In genomic region chr17:1554751-1555617, GRCh38 we compare ENCODE assay signal across 3 cellular contexts.
A peak's percentile ranks its signal among the peaks of the same experiment; 100 is the strongest.
TF ChIP-seq lines count a peak whose summit lies in the region.

No MANE protein-coding gene starts in this region.

TF ChIP-seq in WTC11, 78 proteins besides CTCF, POLR2A, EP300 and RAD21:
- TF ChIP-seq CREB1 (CRISPR knock-in tag; IDR thresholded peaks at IDR 0.05) (no peak), HMGA2 (CRISPR knock-in tag; IDR thresholded peaks at IDR 0.05) (no peak), JUN (CRISPR knock-in tag; IDR thresholded peaks at IDR 0.05) (no peak), ELF4 (CRISPR knock-in tag; IDR thresholded peaks at IDR 0.05; ENCODE audit: low read depth) (no peak), ZNF671 (CRISPR knock-in tag; IDR thresholded peaks at IDR 0.05) (no peak), ZNF423 (CRISPR knock-in tag; IDR thresholded peaks at IDR 0.05) (no peak)

TF ChIP-seq in HepG2, 621 proteins besides CTCF, POLR2A, EP300 and RAD21:
- TF ChIP-seq ZNF619 (CRISPR knock-in tag; IDR thresholded peaks at IDR 0.05) (no peak), WIZ (CRISPR knock-in tag; IDR thresholded peaks at IDR 0.05) (no peak), SMC3 (IDR thresholded peaks at IDR 0.05; ENCODE audit: low read length) (no peak), MAFK (conservative IDR thresholded peaks at IDR 0.05 in 1 of 2, IDR thresholded peaks at IDR 0.05 in 1 of 2; ENCODE audit: low read length in 2 of 2) (peak; percentile 20 to 61; a peak in 2 of 4 replicates), MAFF (IDR thresholded peaks at IDR 0.05; ENCODE audit: low read depth, low read length) (0 out of 2 replicates have a peak, but pooled peaks have one; percentile 25), TCF7L2 (IDR thresholded peaks at IDR 0.05; ENCODE audit: low read depth, low read length) (no peak)
- TF ChIP-seq, protein P1, sequence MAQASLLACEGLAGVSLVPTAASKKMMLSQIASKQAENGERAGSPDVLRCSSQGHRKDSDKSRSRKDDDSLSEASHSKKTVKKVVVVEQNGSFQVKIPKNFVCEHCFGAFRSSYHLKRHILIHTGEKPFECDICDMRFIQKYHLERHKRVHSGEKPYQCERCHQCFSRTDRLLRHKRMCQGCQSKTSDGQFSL (CRISPR knock-in tag; IDR thresholded peaks at IDR 0.05) = no peak
TF ChIP-seq in HepG2: peak in this region for 2.

TF ChIP-seq in SK-N-SH treated with all-trans-retinoic acid at 6 μM for 48 hours, 23 proteins besides CTCF, POLR2A, EP300 and RAD21:
- no peak for TF ChIP-seq ZFP30 (CRISPR knock-in tag; IDR thresholded peaks at IDR 0.05)
